ENCODE assay signal across 8 cellular contexts in genomic region chrX:2928583-2929434, GRCh38. TPM values are rescaled to one million over a fixed set of nuclear protein-coding genes. Genes with fewer than 3 reads are reported as not detected.
DNase-seq lines count a peak whose midpoint lies in the region; ATAC-seq and TF ChIP-seq lines count a peak whose summit lies in the region.

ARSD (minus strand) TSS chrX:2929339; CDS start chrX:2929275, 64 bp downstream.

- H4K91ac ChIP-seq in IMR-90 (ENCODE audit: insufficient read depth, low read depth, low read length): peak within 1 kb of the TSS; percentile 63

- no peaks in the 10 kb centered on the region for H3K27me3 Mint-ChIP-seq in dendritic cell treated with granulocyte-macrophage colony-stimulating factor and Interleukin-4, amounts not matched to agents 40 ng/mL and 50 ng/mL, for 4 days

- intact Hi-C loops in IMR-90 (cut with micrococcal nuclease): no loop called here
- intact Hi-C loops in dendritic cell treated with granulocyte-macrophage colony-stimulating factor and Interleukin-4, amounts not matched to agents 40 ng/mL and 50 ng/mL, for 4 days (cut with micrococcal nuclease): no loop called here

- POLR2A ChIA-PET in IMR-90 (lab: Charles Lee; ENCODE audit: unreplicated experiment): interaction anchor here (0.9 kb wide), 1 partner anchor 35 kb away, joined by 4 read pairs; a partner anchor contains a TSS

- H3K27ac ChIP-seq in IMR-90 (ENCODE audit: insufficient read depth, low read length) (peak within 1 kb of the TSS; percentile 100), SJCRH30 (no peak within 1 kb of the TSS)

- peak within 1 kb of the TSS; percentile 67; the same call in 1 of the 2 replicates for H3K18ac ChIP-seq in IMR-90 (ENCODE audit: low read depth, low read length)

- H3K9me3 ChIP-seq in IMR-90 (ENCODE audit: control insufficient read depth, insufficient read depth, low read length) (peaks cover 9% of the 10 kb centered on the region; the same call in 1 of the 2 replicates), SJCRH30 (replicated peaks) (no peaks in the 10 kb centered on the region)

- peak; percentile 86 for TF ChIP-seq POLR2A in IMR-90 (IDR thresholded peaks at IDR 0.05; ENCODE audit: low read depth, low read length)

- ATAC-seq in GM21528 (IDR thresholded peaks at IDR 0.05; ENCODE audit: low FRiP score, unreplicated experiment): peak; percentile 94
- ATAC-seq in IMR-90 (ENCODE audit: low read depth): peak; percentile 97
- peak; percentile 84 for ATAC-seq in left lobe of liver

- H3K27me3 ChIP-seq in IMR-90 (ENCODE audit: control insufficient read depth, insufficient read depth, low read length) (no peaks in the 10 kb centered on the region), SJCRH30 (no peaks in the 10 kb centered on the region)

- H3K4me2 ChIP-seq in IMR-90 (ENCODE audit: low read depth, low read length): peak within 1 kb of the TSS; percentile 81

- H2BK120ac ChIP-seq in IMR-90 (ENCODE audit: low read depth, low read length): peak within 1 kb of the TSS; percentile 48

- DNase-seq in DMS 273 treated with DMSO at 0.1 percent for 48 hours (lab: John Stamatoyannopoulos, UW) (peak; percentile 6), IMR-90 (peak; percentile 86), left lobe of liver (ENCODE audit: low spot score) (peak; percentile 90), SJCRH30 (no peak)
- peak; percentile 34 for DNase-seq in activated CD4-positive, alpha-beta T cell treated with anti-CD3 and anti-CD28 coated beads for 48 hours
- DNase-seq in stimulated activated CD4-positive, alpha-beta T cell treated with anti-CD3 and anti-CD28 coated beads, Interleukin-4, amount 100 ng/mL, for 1 hour: peak; percentile 18

- H3K4me3 ChIP-seq in IMR-90 (ENCODE audit: insufficient read depth, low read depth, low read length): peak within 1 kb of the TSS; percentile 77
- no peak within 1 kb of the TSS for H3K4me3 ChIP-seq in SJCRH30

- H3K9ac ChIP-seq in IMR-90 (ENCODE audit: low read depth, low read length): peak within 1 kb of the TSS; percentile 98

- TF ChIP-seq CTCF in IMR-90 (conservative IDR thresholded peaks at IDR 0.05; ENCODE audit: low read depth, low read length): no peak

- H3K27ac Mint-ChIP-seq in dendritic cell treated with granulocyte-macrophage colony-stimulating factor and Interleukin-4, amounts not matched to agents 40 ng/mL and 50 ng/mL, for 4 days: peak within 1 kb of the TSS; percentile 94

- peak within 1 kb of the TSS; percentile 92 for H2AFZ ChIP-seq in IMR-90 (replicated peaks; ENCODE audit: low read length, poor library complexity)

- in situ Hi-C loops in IMR-90 (cut with MboI; ENCODE audit: low sequenced_read_pairs): no loop called here

- no peaks in the 10 kb centered on the region for H3K9me3 Mint-ChIP-seq in dendritic cell treated with granulocyte-macrophage colony-stimulating factor and Interleukin-4, amounts not matched to agents 40 ng/mL and 50 ng/mL, for 4 days

- dilution Hi-C loops in IMR-90 (cut with HindIII; ENCODE audit: low sequenced_read_pairs, unreplicated experiment): no loop called here

- BruUV-seq in IMR-90 (replicated peaks; lab: Mats Ljungman, UMichigan): no TSS peak

- no peaks in the 10 kb centered on the region for H4K20me1 ChIP-seq in IMR-90 (ENCODE audit: insufficient read depth, low read length)

- no peaks in the 10 kb centered on the region for H3K79me1 ChIP-seq in IMR-90 (ENCODE audit: low read depth in 1 of 2, low read length in 2 of 2)

- H4K8ac ChIP-seq in IMR-90 (ENCODE audit: low read depth in 2 of 2, low read length in 2 of 2): peak within 1 kb of the TSS; percentile 92

- H3K4me1 ChIP-seq in IMR-90 (ENCODE audit: control insufficient read depth, insufficient read depth, low read length) (no peaks in the 10 kb centered on the region), SJCRH30 (no peaks in the 10 kb centered on the region)

- H3K4ac ChIP-seq in IMR-90 (ENCODE audit: low read depth, low read length): peak within 1 kb of the TSS; percentile 84

- H3K36me3 Mint-ChIP-seq in dendritic cell treated with granulocyte-macrophage colony-stimulating factor and Interleukin-4, amounts not matched to agents 40 ng/mL and 50 ng/mL, for 4 days (ENCODE audit: low read depth): peaks cover 13% of the 10 kb centered on the region

- peaks cover 16% of the 10 kb centered on the region for H3K4me1 Mint-ChIP-seq in dendritic cell treated with granulocyte-macrophage colony-stimulating factor and Interleukin-4, amounts not matched to agents 40 ng/mL and 50 ng/mL, for 4 days (ENCODE audit: low read depth)

- H3K14ac ChIP-seq in IMR-90 (replicated peaks; ENCODE audit: low read depth, low read length): peak within 1 kb of the TSS; percentile 76; the same call in 1 of the 2 replicates

- peak within 1 kb of the TSS; percentile 88 for H4K5ac ChIP-seq in IMR-90 (ENCODE audit: low read depth, low read length)

- WGBS in IMR-90 (ENCODE audit: extremely low coverage in 2 of 2, insufficient read length in 1 of 2), 2 experiments: 2% methylated on average over 27 of the region's 84 CpGs; no CpG with 5 or more reads in 1 of the 2 experiments

- TF ChIP-seq RAD21 in IMR-90 (IDR thresholded peaks at IDR 0.05; ENCODE audit: low read length): no peak

- H3K4me3 Mint-ChIP-seq in dendritic cell treated with granulocyte-macrophage colony-stimulating factor and Interleukin-4, amounts not matched to agents 40 ng/mL and 50 ng/mL, for 4 days: peak within 1 kb of the TSS; percentile 83

- H3K23ac ChIP-seq in IMR-90 (ENCODE audit: low read depth, low read length): 0 out of 2 replicates have a peak within 1 kb of the TSS, but pooled peaks have one; percentile 49

- peak within 1 kb of the TSS; percentile 78 for H2AK5ac ChIP-seq in IMR-90 (ENCODE audit: low read depth, low read length)

- H3K9me1 ChIP-seq in IMR-90 (ENCODE audit: insufficient read depth, low read length): no peaks in the 10 kb centered on the region

- H3K36me3 ChIP-seq in IMR-90 (ENCODE audit: control insufficient read depth, insufficient read depth, low read length) (no peaks in the 10 kb centered on the region), SJCRH30 (no peaks in the 10 kb centered on the region)

- peak within 1 kb of the TSS; percentile 87 for H2BK5ac ChIP-seq in IMR-90 (ENCODE audit: low read depth, low read length, poor library complexity, severe bottlenecking)

- no peak within 1 kb of the TSS for H2BK20ac ChIP-seq in IMR-90 (ENCODE audit: low read depth, low read length)

- peak within 1 kb of the TSS; percentile 90 for H2AK9ac ChIP-seq in IMR-90 (replicated peaks; ENCODE audit: low read depth, low read length, poor library complexity)

- CTCF ChIA-PET in IMR-90 (lab: Yijun Ruan, JAX): interaction anchor here (1.0 kb wide), 1 partner anchor 14 kb away, joined by 3 read pairs; no protein-coding TSS in a partner anchor

- H3K56ac ChIP-seq in IMR-90 (ENCODE audit: extremely low read depth, insufficient read depth, low read length): peak within 1 kb of the TSS; percentile 30

- H2BK15ac ChIP-seq in IMR-90 (ENCODE audit: low read depth, low read length): no peak within 1 kb of the TSS

TF ChIP-seq in IMR-90, 13 proteins besides CTCF, POLR2A, EP300 and RAD21:
- TF ChIP-seq NFE2L2 (IDR thresholded peaks at IDR 0.05; ENCODE audit: low read depth, low read length): no peak
- TF ChIP-seq SMC3 (IDR thresholded peaks at IDR 0.05; ENCODE audit: low read depth, low read length): no peak
- no peak for TF ChIP-seq RFX5 (IDR thresholded peaks at IDR 0.05; ENCODE audit: low read depth, low read length)
- no peak for TF ChIP-seq CHD1 (IDR thresholded peaks at IDR 0.05; ENCODE audit: low read depth, low read length)
- TF ChIP-seq MAFK (IDR thresholded peaks at IDR 0.05; ENCODE audit: low read depth, low read length): no peak
- no peak for TF ChIP-seq CEBPB (IDR thresholded peaks at IDR 0.05; ENCODE audit: low read depth, low read length)
- no peak; the same call in 1 of the 2 replicates for TF ChIP-seq MAZ (IDR thresholded peaks at IDR 0.05; ENCODE audit: borderline replicate concordance, low read depth, low read length)

RNA-seq across cellular contexts. Expression of gene ARSD, which starts in this region (rescaled TPM):
- total RNA-seq in IMR-90 (2012; rRNA removed) (6.3 and 7.2 TPM in 2 replicates), left lobe of liver (35.4 TPM)
- 5.1 and 5.2 TPM in 2 replicates for polyA plus RNA-seq in IMR-90 (2012; rRNA removed)
- 4.7 and 5.1 TPM in 2 replicates for polyA plus RNA-seq in IMR-90 (2012; cell fraction: cytosol; rRNA removed)
- polyA plus RNA-seq in IMR-90 (2012; cell fraction: nucleus; rRNA removed; ENCODE audit: low replicate concordance): 5.3 and 10.6 TPM in 2 replicates
- 0.16 and 0.41 TPM in 2 replicates for total RNA-seq in SJCRH30 (2014; rRNA removed; shearing (Covaris generic))

Comparison
In these comparisons a context has a peak if more than half of its experiments do, and no peak if none do; other contexts are left out.
1. DNase-seq: peak in DMS 273 treated with DMSO at 0.1 percent for 48 hours (single experiment), IMR-90 (single experiment), activated CD4-positive, alpha-beta T cell treated with anti-CD3 and anti-CD28 coated beads for 48 hours (single experiment), left lobe of liver (single experiment) and stimulated activated CD4-positive, alpha-beta T cell treated with anti-CD3 and anti-CD28 coated beads, Interleukin-4, amount 100 ng/mL, for 1 hour (single experiment); none in SJCRH30 (0 of 2).
2. Peak in every context shown above with its lines, with median percentiles within 50 percentile points of each other: ATAC-seq.